Comparison of ENCODE assay signal across 8 cellular contexts in the genomic region with DNA sequence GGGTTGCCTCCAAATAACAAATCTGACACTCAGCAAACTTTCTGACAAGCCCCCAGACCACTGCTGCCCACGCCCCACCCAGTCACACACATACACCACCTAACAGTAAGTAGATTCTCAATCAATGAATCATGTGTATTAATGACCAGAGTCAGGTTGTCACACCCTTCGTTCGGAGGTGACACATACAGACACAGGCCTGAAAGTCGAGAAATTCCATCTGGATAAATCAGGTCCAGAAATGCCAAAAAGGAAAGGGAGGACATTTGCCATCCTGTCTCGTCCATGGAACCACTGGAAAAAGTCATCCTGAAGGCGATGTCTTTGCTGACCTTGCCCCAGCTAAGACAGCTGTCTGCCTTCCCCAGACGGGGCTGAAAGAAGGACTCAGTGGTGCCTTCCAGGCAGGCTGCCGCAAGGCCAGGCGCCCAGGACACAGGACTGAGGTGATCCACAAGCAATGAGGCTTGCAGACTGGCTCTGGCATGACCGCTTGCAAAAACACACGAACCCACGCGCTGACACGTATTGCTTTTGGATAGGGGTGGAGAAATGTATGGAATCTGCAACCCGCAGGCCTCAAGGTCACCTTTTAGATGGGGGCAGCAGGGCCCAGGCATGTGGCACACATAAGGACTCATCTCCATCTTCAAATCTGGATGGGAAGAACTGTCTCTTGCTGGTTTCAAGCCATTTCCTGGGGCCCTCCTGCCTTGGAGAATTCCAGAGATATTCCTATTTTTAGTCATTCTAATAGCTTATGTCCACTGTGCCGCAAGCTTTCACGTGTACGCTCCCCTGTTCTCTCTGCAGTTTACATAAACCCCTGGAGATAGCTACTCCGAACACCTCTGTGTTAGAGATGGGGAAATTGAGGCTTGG. TPM values are rescaled to one million over a fixed set of nuclear protein-coding genes. Genes with fewer than 3 reads are reported as not detected.
DNase-seq lines count a peak whose midpoint lies in the region; ATAC-seq and TF ChIP-seq lines count a peak whose summit lies in the region.

No MANE protein-coding gene starts in this region.

- 79 to 82% methylated on average over 10 to 19 of the region's 19 CpGs for WGBS in body of pancreas, 2 donors

- no peaks in the 10 kb centered on the region for H3K9me3 Mint-ChIP-seq in activated CD4-positive, alpha-beta T cell treated with anti-CD3 and anti-CD28 coated beads, Interleukin-2, amount 10 ng/mL, durations not matched to agents 24 days and 14 days
- H3K9me3 Mint-ChIP-seq in activated T-helper 1 cell treated with anti-CD3 and anti-CD28 coated beads, Interleukin-12 subunit alpha, Interleukin-12 subunit beta, Interleukin-2, Interleukin-4 antibody, amounts not matched to agents 30 ng/mL and 10 ng/mL and 1 ng/mL, durations not matched to agents 14 hours and 24 hours and 36 hours: no peaks in the 10 kb centered on the region
- H3K9me3 Mint-ChIP-seq in stimulated activated memory B cell treated with anti-CD40 and anti-IgM and Interleukin-4, amounts not matched to agents 10 μg/mL and 1 μg/mL and 100 μg/mL, for 72 hours: no peaks in the 10 kb centered on the region

- DNase-seq in activated CD4-positive, alpha-beta T cell treated with anti-CD3 and anti-CD28 coated beads, Interleukin-2, amount 10 ng/mL, durations not matched to agents 24 days and 14 days: no peak
- DNase-seq in activated CD4-positive, alpha-beta T cell treated with anti-CD3 and anti-CD28 coated beads, Interleukin-2, amount 50 U/mL, for 4 hours: no peak
- DNase-seq in activated T-helper 1 cell treated with anti-CD3 and anti-CD28 coated beads, Interleukin-12 subunit alpha, Interleukin-12 subunit beta, Interleukin-2, Interleukin-4 antibody, amounts not matched to agents 30 ng/mL and 10 ng/mL and 1 ng/mL, durations not matched to agents 14 hours and 24 hours and 36 hours (ENCODE audit: low spot score): no peak
- DNase-seq in left ventricle myocardium superior (no peak), body of pancreas (no peak)

- TF ChIP-seq POLR2A in body of pancreas (IDR thresholded peaks at IDR 0.05): no peak

- no peak overlapping the region for H3K4me3 ChIP-seq in body of pancreas

- ATAC-seq in left ventricle myocardium superior: peak; percentile 15
- ATAC-seq in stimulated activated memory B cell treated with anti-CD40 and anti-IgM and Interleukin-4, amounts not matched to agents 10 μg/mL and 1 μg/mL and 100 μg/mL, for 72 hours: no peak
- no peak for ATAC-seq in HG03469 (IDR thresholded peaks at IDR 0.05; ENCODE audit: unreplicated experiment)
- ATAC-seq in body of pancreas: no peak
- ATAC-seq in activated CD4-positive, CD25-positive, alpha-beta regulatory T cell treated with anti-CD3 and anti-CD28 coated beads, Interleukin-2, amount 50 U/mL, for 24 hours: no peak

- intact Hi-C loops in activated CD4-positive, alpha-beta T cell treated with anti-CD3 and anti-CD28 coated beads, Interleukin-2, amount 10 ng/mL, durations not matched to agents 24 days and 14 days (cut with micrococcal nuclease): no loop called here
- intact Hi-C loops in activated T-helper 1 cell treated with anti-CD3 and anti-CD28 coated beads, Interleukin-12 subunit alpha, Interleukin-12 subunit beta, Interleukin-2, Interleukin-4 antibody, amounts not matched to agents 30 ng/mL and 10 ng/mL and 1 ng/mL, durations not matched to agents 14 hours and 24 hours and 36 hours (cut with micrococcal nuclease): no loop called here
- intact Hi-C loops in left ventricle myocardium superior (cut with micrococcal nuclease): no loop called here
- intact Hi-C loops in body of pancreas (cut with DNase I): no loop called here

- H3K4me1 Mint-ChIP-seq in activated CD4-positive, alpha-beta T cell treated with anti-CD3 and anti-CD28 coated beads, Interleukin-2, amount 10 ng/mL, durations not matched to agents 24 days and 14 days: peaks cover 78% of the 10 kb centered on the region
- H3K4me1 Mint-ChIP-seq in activated T-helper 1 cell treated with anti-CD3 and anti-CD28 coated beads, Interleukin-12 subunit alpha, Interleukin-12 subunit beta, Interleukin-2, Interleukin-4 antibody, amounts not matched to agents 30 ng/mL and 10 ng/mL and 1 ng/mL, durations not matched to agents 14 hours and 24 hours and 36 hours (ENCODE audit: low read depth): peaks cover 93% of the 10 kb centered on the region
- peaks cover 95% of the 10 kb centered on the region for H3K4me1 Mint-ChIP-seq in stimulated activated memory B cell treated with anti-CD40 and anti-IgM and Interleukin-4, amounts not matched to agents 10 μg/mL and 1 μg/mL and 100 μg/mL, for 72 hours

- H3K27ac ChIP-seq in body of pancreas: no peak overlapping the region

- no peaks in the 10 kb centered on the region for H3K27me3 Mint-ChIP-seq in activated CD4-positive, alpha-beta T cell treated with anti-CD3 and anti-CD28 coated beads, Interleukin-2, amount 10 ng/mL, durations not matched to agents 24 days and 14 days
- H3K27me3 Mint-ChIP-seq in activated T-helper 1 cell treated with anti-CD3 and anti-CD28 coated beads, Interleukin-12 subunit alpha, Interleukin-12 subunit beta, Interleukin-2, Interleukin-4 antibody, amounts not matched to agents 30 ng/mL and 10 ng/mL and 1 ng/mL, durations not matched to agents 14 hours and 24 hours and 36 hours (ENCODE audit: insufficient read depth): no peaks in the 10 kb centered on the region
- H3K27me3 Mint-ChIP-seq in stimulated activated memory B cell treated with anti-CD40 and anti-IgM and Interleukin-4, amounts not matched to agents 10 μg/mL and 1 μg/mL and 100 μg/mL, for 72 hours: no peaks in the 10 kb centered on the region

- H3K27ac Mint-ChIP-seq in activated CD4-positive, alpha-beta T cell treated with anti-CD3 and anti-CD28 coated beads, Interleukin-2, amount 10 ng/mL, durations not matched to agents 24 days and 14 days: peak overlapping the region; percentile 66
- peak overlapping the region; percentile 79 for H3K27ac Mint-ChIP-seq in activated T-helper 1 cell treated with anti-CD3 and anti-CD28 coated beads, Interleukin-12 subunit alpha, Interleukin-12 subunit beta, Interleukin-2, Interleukin-4 antibody, amounts not matched to agents 30 ng/mL and 10 ng/mL and 1 ng/mL, durations not matched to agents 14 hours and 24 hours and 36 hours
- H3K27ac Mint-ChIP-seq in stimulated activated memory B cell treated with anti-CD40 and anti-IgM and Interleukin-4, amounts not matched to agents 10 μg/mL and 1 μg/mL and 100 μg/mL, for 72 hours: peak overlapping the region; percentile 94

- no peaks in the 10 kb centered on the region for H3K27me3 ChIP-seq in body of pancreas

- peaks cover 21% of the 10 kb centered on the region for H3K4me1 ChIP-seq in body of pancreas

- H3K36me3 ChIP-seq in body of pancreas (replicated peaks in 1 of 2; ENCODE audit: insufficient read depth in 1 of 2, low read depth in 2 of 2): no peaks in the 10 kb centered on the region

- TF ChIP-seq CTCF in body of pancreas (IDR thresholded peaks at IDR 0.05): no peak

- peak overlapping the region; percentile 18 for H3K4me3 Mint-ChIP-seq in activated CD4-positive, alpha-beta T cell treated with anti-CD3 and anti-CD28 coated beads, Interleukin-2, amount 10 ng/mL, durations not matched to agents 24 days and 14 days
- no peak overlapping the region for H3K4me3 Mint-ChIP-seq in activated T-helper 1 cell treated with anti-CD3 and anti-CD28 coated beads, Interleukin-12 subunit alpha, Interleukin-12 subunit beta, Interleukin-2, Interleukin-4 antibody, amounts not matched to agents 30 ng/mL and 10 ng/mL and 1 ng/mL, durations not matched to agents 14 hours and 24 hours and 36 hours
- no peak overlapping the region for H3K4me3 Mint-ChIP-seq in stimulated activated memory B cell treated with anti-CD40 and anti-IgM and Interleukin-4, amounts not matched to agents 10 μg/mL and 1 μg/mL and 100 μg/mL, for 72 hours

- peaks cover 55% of the 10 kb centered on the region for H3K36me3 Mint-ChIP-seq in activated CD4-positive, alpha-beta T cell treated with anti-CD3 and anti-CD28 coated beads, Interleukin-2, amount 10 ng/mL, durations not matched to agents 24 days and 14 days (ENCODE audit: low read depth)
- peaks cover 52% of the 10 kb centered on the region for H3K36me3 Mint-ChIP-seq in activated T-helper 1 cell treated with anti-CD3 and anti-CD28 coated beads, Interleukin-12 subunit alpha, Interleukin-12 subunit beta, Interleukin-2, Interleukin-4 antibody, amounts not matched to agents 30 ng/mL and 10 ng/mL and 1 ng/mL, durations not matched to agents 14 hours and 24 hours and 36 hours (ENCODE audit: low read depth)
- peaks cover 36% of the 10 kb centered on the region for H3K36me3 Mint-ChIP-seq in stimulated activated memory B cell treated with anti-CD40 and anti-IgM and Interleukin-4, amounts not matched to agents 10 μg/mL and 1 μg/mL and 100 μg/mL, for 72 hours

- no peaks in the 10 kb centered on the region for H3K9me3 ChIP-seq in body of pancreas

RNA-seq across cellular contexts. Expression of gene NFATC2, which starts 9.0 kb away (rescaled TPM):
- 65.0 and 66.4 TPM in 2 replicates for total RNA-seq in activated CD4-positive, alpha-beta T cell treated with anti-CD3 and anti-CD28 coated beads, Interleukin-2, amount 10 ng/mL, durations not matched to agents 24 days and 14 days
- total RNA-seq in activated T-helper 1 cell treated with anti-CD3 and anti-CD28 coated beads, Interleukin-12 subunit alpha, Interleukin-12 subunit beta, Interleukin-2, Interleukin-4 antibody, amounts not matched to agents 30 ng/mL and 10 ng/mL and 1 ng/mL, durations not matched to agents 14 hours and 24 hours and 36 hours: 84.0 and 86.4 TPM in 2 replicates
- total RNA-seq in left ventricle myocardium superior (2.3 TPM), body of pancreas (1 to 10 TPM; 4.9 to 7.6 TPM)
